In the genomic region with DNA sequence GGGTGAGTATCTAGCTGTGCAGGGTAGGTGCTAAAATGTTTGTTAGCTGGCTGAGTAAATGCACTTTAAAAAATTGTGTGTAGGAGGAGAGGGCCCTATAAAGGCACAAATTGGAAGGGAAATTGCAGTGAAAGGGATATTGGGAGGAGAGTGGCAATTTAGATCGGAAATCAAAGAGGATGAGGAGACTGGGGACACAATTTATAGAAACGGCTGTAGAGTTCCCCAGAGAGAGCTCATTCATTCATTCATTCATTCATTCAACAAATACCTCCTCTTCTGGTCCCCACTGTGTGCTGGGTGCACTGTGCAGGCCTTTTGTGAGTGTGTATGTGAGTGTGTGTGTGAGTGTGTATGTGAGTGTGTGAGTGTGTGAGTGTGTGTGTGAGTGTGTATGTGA, we compare ENCODE assay signal across 16 cellular contexts. TPM values are rescaled to one million over a fixed set of nuclear protein-coding genes. Genes with fewer than 3 reads are reported as not detected.
DNase-seq lines count a peak whose midpoint lies in the region; ATAC-seq and TF ChIP-seq lines count a peak whose summit lies in the region.
"Had no signal": no experiment of that assay in that cellular context is flagged by ENCODE, and none has a peak within 500 bp of the region (broad histone marks: within the 10 kb centered on the region; RNA-seq: fewer than 3 reads in every experiment).

No MANE protein-coding gene starts in this region.

- 61% methylated on average over 2 of the region's 2 CpGs for WGBS in mammary epithelial cell (ENCODE audit: low coverage, missing lambda C conversion rate)

- H3K4me1 Mint-ChIP-seq in MCF 10A (ENCODE audit: insufficient read depth, unreplicated experiment): peaks cover 4% of the 10 kb centered on the region
- H3K4me1 Mint-ChIP-seq in activated T-helper 17 cell treated with anti-CD3 and anti-CD28 coated beads, Interleukin-2, amount 50 U/mL, for 72 hours: peaks cover 19% of the 10 kb centered on the region

- no peak overlapping the region for H2AFZ ChIP-seq in mammary epithelial cell (ENCODE audit: low read depth, low read length)

- dilution Hi-C loops in mammary epithelial cell (cut with HindIII; ENCODE audit: low sequenced_read_pairs): no loop called here

- H3K4me3 ChIP-seq in mammary epithelial cell (replicated peaks in 1 of 3; ENCODE audit: insufficient read depth in 1 of 3, low read depth in 2 of 3, low read length in 3 of 3) (no peak overlapping the region), endocrine pancreas (ENCODE audit: control insufficient read depth, insufficient read depth, low read length) (peak overlapping the region; percentile 84), skeletal muscle tissue (ENCODE audit: low read length in 3 of 3) (peak overlapping the region; percentile 63 to 68 (median 65)), upper lobe of right lung (no peak overlapping the region)
- H3K4me3 ChIP-seq: MG63 had no signal

- H3K9ac ChIP-seq in mammary epithelial cell (ENCODE audit: insufficient read depth, low read length) (no peak overlapping the region), endocrine pancreas (ENCODE audit: control insufficient read depth, insufficient read depth, low read length) (no peak overlapping the region), skeletal muscle tissue (ENCODE audit: low read depth in 1 of 3, low read length in 3 of 3) (peak overlapping the region; percentile 80 to 90 (median 83))

- H3K79me2 ChIP-seq in mammary epithelial cell (ENCODE audit: insufficient read depth, low read length): no peaks in the 10 kb centered on the region

- no peak for ATAC-seq in activated T-helper 17 cell treated with anti-CD3 and anti-CD28 coated beads, Interleukin-2, amount 50 U/mL, for 72 hours (replicated peaks)
- ATAC-seq in HG03439 (IDR thresholded peaks at IDR 0.05; ENCODE audit: unreplicated experiment): no peak
- no peak for ATAC-seq in upper lobe of right lung
- ATAC-seq in GM19035 (IDR thresholded peaks at IDR 0.05; ENCODE audit: unreplicated experiment): no peak
- ATAC-seq: sciatic nerve had no signal

- H4K20me1 ChIP-seq in mammary epithelial cell (ENCODE audit: insufficient read depth, low read length): no peaks in the 10 kb centered on the region

- BruUV-seq in MCF 10A (replicated peaks; lab: Mats Ljungman, UMichigan) (no TSS peak), mammary epithelial cell (replicated peaks; lab: Mats Ljungman, UMichigan) (no TSS peak)

- no peak overlapping the region for H3K4me3 Mint-ChIP-seq in MCF 10A (ENCODE audit: unreplicated experiment)
- H3K4me3 Mint-ChIP-seq in activated T-helper 17 cell treated with anti-CD3 and anti-CD28 coated beads, Interleukin-2, amount 50 U/mL, for 72 hours: peak overlapping the region; percentile 89
- H3K4me3 Mint-ChIP-seq: H9 had no signal

- no peaks in the 10 kb centered on the region for H3K36me3 Mint-ChIP-seq in MCF 10A (ENCODE audit: insufficient read depth, unreplicated experiment)
- peaks cover 40% of the 10 kb centered on the region for H3K36me3 Mint-ChIP-seq in activated T-helper 17 cell treated with anti-CD3 and anti-CD28 coated beads, Interleukin-2, amount 50 U/mL, for 72 hours (ENCODE audit: low read depth)

- no peak overlapping the region for H3K27ac ChIP-seq in mammary epithelial cell (ENCODE audit: insufficient read depth, low read depth, low read length)
- peak overlapping the region; percentile 95 for H3K27ac ChIP-seq in skeletal muscle tissue (ENCODE audit: low read depth, low read length)
- H3K27ac ChIP-seq in upper lobe of right lung: no peak overlapping the region

- TF ChIP-seq CTCF in MCF 10A (IDR thresholded peaks at IDR 0.05; ENCODE audit: unreplicated experiment): no peak
- TF ChIP-seq CTCF in mammary epithelial cell (conservative IDR thresholded peaks at IDR 0.05 in 1 of 2, IDR thresholded peaks at IDR 0.05 in 1 of 2; ENCODE audit: extremely low read depth in 1 of 2, insufficient read depth in 1 of 2, low read depth in 1 of 2, low read length in 2 of 2): no peak
- TF ChIP-seq CTCF in upper lobe of right lung (IDR thresholded peaks at IDR 0.05): no peak

- H3K27ac Mint-ChIP-seq in MCF 10A (ENCODE audit: low read depth, unreplicated experiment): peak overlapping the region; percentile 68
- H3K27ac Mint-ChIP-seq in activated T-helper 17 cell treated with anti-CD3 and anti-CD28 coated beads, Interleukin-2, amount 50 U/mL, for 72 hours: peak overlapping the region; percentile 32
- H3K27ac Mint-ChIP-seq: H9 had no signal

- H3K4me2 ChIP-seq in mammary epithelial cell (ENCODE audit: insufficient read depth, low read depth, low read length): no peak overlapping the region

- intact Hi-C loops in MCF 10A (cut with micrococcal nuclease): no loop called here
- intact Hi-C loops in mammary epithelial cell (cut with micrococcal nuclease): no loop called here
- intact Hi-C loops in upper lobe of right lung (cut with DNase I): no loop called here

- CTCF ChIA-PET in MCF 10A (lab: Yijun Ruan, JAX): interaction anchor here (0.5 to 2.8 kb wide), 5 partner anchors 8 to 1909 kb away, joined by 4 to 9 read pairs (median 4); no protein-coding TSS in a partner anchor
- CTCF ChIA-PET in mammary epithelial cell (lab: Charles Lee; ENCODE audit: low non-redundant PET): no interaction called here

- peaks cover 10% of the 10 kb centered on the region for H3K27me3 ChIP-seq in mammary epithelial cell (ENCODE audit: insufficient read depth, low read length)
- no peaks in the 10 kb centered on the region for H3K27me3 ChIP-seq in endocrine pancreas (ENCODE audit: control insufficient read depth, insufficient read depth, low read length)
- no peaks in the 10 kb centered on the region for H3K27me3 ChIP-seq in skeletal muscle tissue (ENCODE audit: control insufficient read depth in 3 of 3, insufficient read depth in 3 of 3, low read length in 3 of 3)
- H3K27me3 ChIP-seq in upper lobe of right lung: no peaks in the 10 kb centered on the region
- H3K27me3 ChIP-seq: MG63 had no signal

- peaks cover 4% of the 10 kb centered on the region for H3K4me1 ChIP-seq in mammary epithelial cell (ENCODE audit: insufficient read depth, low read length)
- H3K4me1 ChIP-seq in endocrine pancreas (ENCODE audit: control insufficient read depth, insufficient read depth, low read length): peaks cover 6% of the 10 kb centered on the region
- peaks cover 34 to 55% (median 38%) of the 10 kb centered on the region in 3 donors for H3K4me1 ChIP-seq in skeletal muscle tissue (ENCODE audit: control insufficient read depth in 3 of 3, insufficient read depth in 3 of 3, low read length in 3 of 3)
- no peaks in the 10 kb centered on the region for H3K4me1 ChIP-seq in upper lobe of right lung

- H3K36me3 ChIP-seq in mammary epithelial cell (ENCODE audit: insufficient read depth, low read length) (no peaks in the 10 kb centered on the region), endocrine pancreas (ENCODE audit: control insufficient read depth, insufficient read depth, low read length) (no peaks in the 10 kb centered on the region), skeletal muscle tissue (ENCODE audit: control insufficient read depth in 3 of 3, insufficient read depth in 3 of 3, low read length in 3 of 3) (peaks cover 4 to 9% (median 8%) of the 10 kb centered on the region in 3 donors), upper lobe of right lung (no peaks in the 10 kb centered on the region)
- H3K36me3 ChIP-seq: MG63 had no signal

- DNase-seq in MCF 10A (ENCODE audit: unreplicated experiment): no peak
- no peak for DNase-seq in mammary epithelial cell
- no peak for DNase-seq in upper lobe of right lung
- DNase-seq: activated CD4-positive, CD25-positive, alpha-beta regulatory T cell treated with anti-CD3 and anti-CD28 coated beads, Interleukin-2, amount 50 U/mL, for 72 hours; anterior cingulate cortex; EL; H9; MG63; NCI-H774; stimulated activated CD4-positive, alpha-beta T cell treated with anti-CD3 and anti-CD28 coated beads, Interleukin-1b, Interleukin-23, amount 100 ng/mL, for 48 hours had no signal

- no peaks in the 10 kb centered on the region for H3K9me3 Mint-ChIP-seq in MCF 10A (ENCODE audit: unreplicated experiment)
- no peaks in the 10 kb centered on the region for H3K9me3 Mint-ChIP-seq in activated T-helper 17 cell treated with anti-CD3 and anti-CD28 coated beads, Interleukin-2, amount 50 U/mL, for 72 hours
- H3K9me3 Mint-ChIP-seq: H9 had no signal

- peaks cover 15% of the 10 kb centered on the region for H3K27me3 Mint-ChIP-seq in MCF 10A (ENCODE audit: insufficient read depth, unreplicated experiment)
- H3K27me3 Mint-ChIP-seq in activated T-helper 17 cell treated with anti-CD3 and anti-CD28 coated beads, Interleukin-2, amount 50 U/mL, for 72 hours: no peaks in the 10 kb centered on the region

- H3K9me3 ChIP-seq in mammary epithelial cell (replicated peaks; ENCODE audit: insufficient read depth, low read length) (no peaks in the 10 kb centered on the region), endocrine pancreas (ENCODE audit: control insufficient read depth, low read length) (no peaks in the 10 kb centered on the region), skeletal muscle tissue (ENCODE audit: control insufficient read depth in 3 of 3, low read length in 3 of 3) (no peaks in the 10 kb centered on the region), upper lobe of right lung (no peaks in the 10 kb centered on the region)
- H3K9me3 ChIP-seq: MG63 had no signal

- POLR2A ChIA-PET in MCF 10A (lab: Yijun Ruan, JAX): interaction anchor here (1.8 kb wide), 1 partner anchor 33 kb away, joined by 13 read pairs; a partner anchor contains a TSS

- in situ Hi-C loops in mammary epithelial cell (cut with MboI; ENCODE audit: low sequenced_read_pairs in 2 of 2): no loop called here

RNA-seq across cellular contexts. Expression of a gene that starts 2.4 kb away (rescaled TPM):
- total RNA-seq in MCF 10A (2022): not detected in 2 replicates
- 1 to 10 TPM in 1 of 2 donors, not detected in 1; 8.2 TPM for total RNA-seq in mammary epithelial cell
- 0.18 TPM for polyA plus RNA-seq in mammary epithelial cell
- polyA minus RNA-seq in mammary epithelial cell: not detected
- total RNA-seq in activated T-helper 17 cell treated with anti-CD3 and anti-CD28 coated beads, Interleukin-2, amount 50 U/mL, for 72 hours: 10 to 100 TPM; 30.2 to 49.9 TPM
- total RNA-seq in skeletal muscle tissue: 22.4 TPM
- total RNA-seq in upper lobe of right lung: 17.9 TPM

RNA-seq across cellular contexts. Expression of a gene that starts 32.4 kb away (rescaled TPM):
- total RNA-seq in MCF 10A (2022): not detected in 2 replicates
- total RNA-seq in mammary epithelial cell: under 1 TPM in 1 of 2 donors, not detected in 1; under 0.01 TPM
- polyA plus RNA-seq in mammary epithelial cell: not detected
- not detected for polyA minus RNA-seq in mammary epithelial cell
- not detected for total RNA-seq in activated T-helper 17 cell treated with anti-CD3 and anti-CD28 coated beads, Interleukin-2, amount 50 U/mL, for 72 hours
- total RNA-seq in skeletal muscle tissue: under 0.01 TPM
- total RNA-seq in upper lobe of right lung: not detected

RNA-seq across cellular contexts. Expression of a gene that starts 32.6 kb away (rescaled TPM):
- total RNA-seq in MCF 10A (2022): 54.3 and 56.2 TPM in 2 replicates
- total RNA-seq in mammary epithelial cell: 10 to 100 TPM; 41.3 to 62.2 TPM
- polyA plus RNA-seq in mammary epithelial cell: 91.9 TPM
- polyA minus RNA-seq in mammary epithelial cell: 88.6 TPM
- total RNA-seq in activated T-helper 17 cell treated with anti-CD3 and anti-CD28 coated beads, Interleukin-2, amount 50 U/mL, for 72 hours: 10 to 100 TPM; 33.7 to 54.7 TPM
- 56.9 TPM for total RNA-seq in skeletal muscle tissue
- 37.9 TPM for total RNA-seq in upper lobe of right lung

Comparison
In these comparisons a context has a peak if more than half of its experiments do, and no peak if none do; other contexts are left out.
1. H3K4me3 ChIP-seq: peak in endocrine pancreas (single experiment) and skeletal muscle tissue (3 of 3); none in mammary epithelial cell (0 of 3) and upper lobe of right lung (single experiment).
2. H3K9ac ChIP-seq: peak in skeletal muscle tissue (3 of 3); none in mammary epithelial cell (single experiment) and endocrine pancreas (single experiment).